15 cellular contexts compared by ENCODE assay signal in the genomic region with DNA sequence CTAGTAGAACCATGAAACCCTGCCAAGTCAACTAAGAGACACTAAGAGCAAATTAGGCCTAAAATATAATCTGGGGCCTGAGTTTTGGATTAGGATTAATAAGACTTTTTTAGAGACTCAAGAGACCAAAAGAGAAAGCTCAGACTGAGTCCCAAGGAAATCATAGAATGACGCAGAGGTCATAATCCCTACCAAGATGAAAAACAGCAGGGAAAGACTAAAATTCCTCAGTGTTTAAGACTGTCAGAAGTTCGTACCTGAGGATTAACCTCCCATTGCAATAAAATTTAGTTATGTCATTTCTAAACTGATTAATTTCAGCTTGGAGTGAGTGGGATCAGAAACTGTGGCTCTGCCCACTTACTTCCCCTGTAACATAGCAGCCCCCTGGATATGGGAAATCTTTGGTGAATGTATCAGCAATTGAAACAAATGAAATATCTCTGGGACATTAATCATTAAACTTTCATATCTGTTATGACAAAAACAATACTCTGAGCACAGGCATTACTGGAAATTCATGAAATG.
A peak's percentile ranks its signal among the peaks of the same experiment; 100 is the strongest.
DNase-seq lines count a peak whose midpoint lies in the region; ATAC-seq and TF ChIP-seq lines count a peak whose summit lies in the region.
"Had no signal": no experiment of that assay in that cellular context is flagged by ENCODE, and none has a peak within 500 bp of the region (broad histone marks: within the 10 kb centered on the region; RNA-seq: fewer than 3 reads in every experiment).

No MANE protein-coding gene starts in this region.

- H3K4me2 ChIP-seq in SK-N-SH, result peak overlapping the region; percentile 58

- peak overlapping the region; percentile 42; the same call in 1 of the 2 replicates for H3K9ac ChIP-seq in SK-N-SH

- TF ChIP-seq RAD21 in SK-N-SH (IDR thresholded peaks at IDR 0.05; ENCODE audit: low read length), result no peak

- no peaks in the 10 kb centered on the region for H3K36me3 ChIP-seq in heart left ventricle
- no peaks in the 10 kb centered on the region for H3K36me3 ChIP-seq in right atrium auricular region
- no peaks in the 10 kb centered on the region for H3K36me3 ChIP-seq in SK-N-SH (replicated peaks in 1 of 2; ENCODE audit: control insufficient read depth in 1 of 2, insufficient read depth in 2 of 2, low read length in 1 of 2)
- no peaks in the 10 kb centered on the region for H3K36me3 ChIP-seq in tibial artery
- H3K36me3 ChIP-seq: upper lobe of right lung had no signal

- intact Hi-C loops in heart left ventricle (cut with DNase I) (no loop called here), tibial artery (cut with DNase I; ENCODE audit: low total_unique reads) (no loop called here)

- H3K9me3 ChIP-seq in heart left ventricle (no peaks in the 10 kb centered on the region), right atrium auricular region (no peaks in the 10 kb centered on the region), SK-N-SH (no peaks in the 10 kb centered on the region), tibial artery (peaks cover 0 to 3% (median 0%) of the 10 kb centered on the region in 3 donors)
- H3K9me3 ChIP-seq: upper lobe of right lung had no signal

- CTCF ChIA-PET in SK-N-SH (lab: Yijun Ruan, JAX), result interaction anchor here (1.0 kb wide), 1 partner anchor 147 kb away, joined by 3 read pairs; no protein-coding TSS in a partner anchor

- TF ChIP-seq POLR2A in heart left ventricle (IDR thresholded peaks at IDR 0.05), result no peak

- peak overlapping the region; percentile 58; the same call in 1 of the 2 replicates for H2AFZ ChIP-seq in SK-N-SH (ENCODE audit: low read depth)

- H3K4me3 ChIP-seq in heart left ventricle, result no peak overlapping the region
- H3K4me3 ChIP-seq in right atrium auricular region, result no peak overlapping the region
- no peak overlapping the region for H3K4me3 ChIP-seq in SK-N-SH (ENCODE audit: low read depth in 2 of 2, low read length in 1 of 2)
- no peak overlapping the region for H3K4me3 ChIP-seq in fibroblast of villous mesenchyme (ENCODE audit: low read depth, low read length)
- H3K4me3 ChIP-seq in tibial artery, result no peak overlapping the region
- H3K4me3 ChIP-seq: upper lobe of right lung had no signal

- H3K27me3 ChIP-seq in heart left ventricle (no peaks in the 10 kb centered on the region), right atrium auricular region (no peaks in the 10 kb centered on the region), SK-N-SH (ENCODE audit: insufficient read depth) (no peaks in the 10 kb centered on the region), tibial artery (no peaks in the 10 kb centered on the region)
- H3K27me3 ChIP-seq: upper lobe of right lung had no signal

- no peaks in the 10 kb centered on the region for H3K79me2 ChIP-seq in SK-N-SH (ENCODE audit: insufficient read depth)

- TF ChIP-seq CTCF in heart left ventricle (IDR thresholded peaks at IDR 0.05) (no peak), right atrium auricular region (IDR thresholded peaks at IDR 0.05) (no peak), SK-N-SH (IDR thresholded peaks at IDR 0.05) (no peak), fibroblast of villous mesenchyme (IDR thresholded peaks at IDR 0.05; ENCODE audit: insufficient read depth, low read depth, low read length) (no peak), tibial artery (IDR thresholded peaks at IDR 0.05) (no peak)

- no peaks in the 10 kb centered on the region for H3K9me2 ChIP-seq in SK-N-SH

- ATAC-seq in heart left ventricle (no peak), HG03159 (IDR thresholded peaks at IDR 0.05; ENCODE audit: unreplicated experiment) (no peak)
- ATAC-seq: upper lobe of right lung had no signal

- DNase-seq in heart left ventricle, result no peak
- DNase-seq in right atrium auricular region (ENCODE audit: low spot score), result no peak
- no peak for DNase-seq in SK-N-SH
- DNase-seq in fibroblast of villous mesenchyme (ENCODE audit: low read depth), result peak; percentile 41
- no peak for DNase-seq in tibial artery
- no peak for DNase-seq in NCI-H510A treated with DMSO at 0.1 percent for 48 hours (lab: John Stamatoyannopoulos, UW)
- DNase-seq in DMS53 treated with DMSO at 0.1 percent for 48 hours (lab: John Stamatoyannopoulos, UW; ENCODE audit: unreplicated experiment), result no peak
- DNase-seq: activated CD4-positive, alpha-beta T cell treated with anti-CD3 and anti-CD28 coated beads, Interleukin-2, amount 50 U/mL, for 1 hour; activated T-cell treated with anti-CD3 and anti-CD28 coated beads, Interleukin-2, amount 50 U/mL, for 1 hour; cortex of kidney; NCI-H2081; NCI-H526; stimulated activated CD4-positive, alpha-beta T cell treated with anti-CD3 and anti-CD28 coated beads, Interleukin-4, amount 100 ng/mL, for 4 hours; upper lobe of right lung had no signal

- H4K20me1 ChIP-seq in SK-N-SH (ENCODE audit: insufficient read depth), result no peaks in the 10 kb centered on the region

- H3K4me1 ChIP-seq in heart left ventricle (peaks cover 0 to 19% (median 8%) of the 10 kb centered on the region in 12 donors), right atrium auricular region (peaks cover 0 to 9% of the 10 kb centered on the region in 2 donors), SK-N-SH (ENCODE audit: control insufficient read depth in 1 of 2, insufficient read depth in 2 of 2, low read depth in 1 of 2, low read length in 1 of 2) (peaks cover 0 to 13% of the 10 kb centered on the region in 2 experiments; a peak in 3 of 4 replicates), tibial artery (peaks cover 0 to 21% (median 3%) of the 10 kb centered on the region in 4 donors)
- H3K4me1 ChIP-seq: upper lobe of right lung had no signal

- no peak for TF ChIP-seq EP300 in SK-N-SH (IDR thresholded peaks at IDR 0.05; ENCODE audit: borderline replicate concordance in 1 of 2, low read depth in 1 of 2, low read length in 1 of 2)

- peaks cover 16% of the 10 kb centered on the region for H3F3A ChIP-seq in SK-N-SH (replicated peaks; ENCODE audit: insufficient read depth)

- WGBS in heart left ventricle, 4 donors, result 61 to 71% (median 66%) methylated on average over 2 of the region's 2 CpGs
- 65% methylated on average over 2 of the region's 2 CpGs for WGBS in SK-N-SH (ENCODE audit: low lambda C conversion rate)

- POLR2A ChIA-PET in SK-N-SH (lab: Yijun Ruan, JAX), result no interaction called here

- H3K27ac ChIP-seq in heart left ventricle (peak overlapping the region in 10 of 12 donors; percentile 18 to 68 (median 41)), right atrium auricular region (peak overlapping the region in 1 of 2 donors; percentile 32), SK-N-SH (ENCODE audit: low read depth in 2 of 2, low read length in 1 of 2) (peak overlapping the region; percentile 64 to 90), tibial artery (peak overlapping the region; percentile 21 to 40)
- H3K27ac ChIP-seq: upper lobe of right lung had no signal

TF ChIP-seq in SK-N-SH, 30 proteins besides CTCF, POLR2A, EP300 and RAD21 (continues in another document):
- no peak for TF ChIP-seq ELF1 (IDR thresholded peaks at IDR 0.05)
- no peak for TF ChIP-seq RXRA (IDR thresholded peaks at IDR 0.05; ENCODE audit: borderline replicate concordance, low read depth)
- TF ChIP-seq NFIC (IDR thresholded peaks at IDR 0.05; ENCODE audit: borderline replicate concordance), result no peak
- TF ChIP-seq SMC3 (IDR thresholded peaks at IDR 0.05; ENCODE audit: low read depth, low read length), result no peak
- TF ChIP-seq MEF2A (IDR thresholded peaks at IDR 0.05; ENCODE audit: borderline replicate concordance, low read depth), result no peak
- TF ChIP-seq YY1 (IDR thresholded peaks at IDR 0.05; ENCODE audit: low read depth), result no peak
- TF ChIP-seq, protein P1, sequence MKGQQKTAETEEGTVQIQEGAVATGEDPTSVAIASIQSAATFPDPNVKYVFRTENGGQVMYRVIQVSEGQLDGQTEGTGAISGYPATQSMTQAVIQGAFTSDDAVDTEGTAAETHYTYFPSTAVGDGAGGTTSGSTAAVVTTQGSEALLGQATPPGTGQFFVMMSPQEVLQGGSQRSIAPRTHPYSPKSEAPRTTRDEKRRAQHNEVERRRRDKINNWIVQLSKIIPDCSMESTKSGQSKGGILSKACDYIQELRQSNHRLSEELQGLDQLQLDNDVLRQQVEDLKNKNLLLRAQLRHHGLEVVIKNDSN (IDR thresholded peaks at IDR 0.05; ENCODE audit: borderline replicate concordance, low read depth), result no peak
- no peak for TF ChIP-seq RCOR1 (IDR thresholded peaks at IDR 0.05; ENCODE audit: low read length)
- TF ChIP-seq SIN3A (IDR thresholded peaks at IDR 0.05; ENCODE audit: borderline replicate concordance, low read depth, low read length), result no peak
- TF ChIP-seq GATA2 (CRISPR knock-in tag; IDR thresholded peaks at IDR 0.05), result no peak
- no peak for TF ChIP-seq POLR2AphosphoS5 (IDR thresholded peaks at IDR 0.05; ENCODE audit: low read depth, low read length)
- TF ChIP-seq, protein P2, sequence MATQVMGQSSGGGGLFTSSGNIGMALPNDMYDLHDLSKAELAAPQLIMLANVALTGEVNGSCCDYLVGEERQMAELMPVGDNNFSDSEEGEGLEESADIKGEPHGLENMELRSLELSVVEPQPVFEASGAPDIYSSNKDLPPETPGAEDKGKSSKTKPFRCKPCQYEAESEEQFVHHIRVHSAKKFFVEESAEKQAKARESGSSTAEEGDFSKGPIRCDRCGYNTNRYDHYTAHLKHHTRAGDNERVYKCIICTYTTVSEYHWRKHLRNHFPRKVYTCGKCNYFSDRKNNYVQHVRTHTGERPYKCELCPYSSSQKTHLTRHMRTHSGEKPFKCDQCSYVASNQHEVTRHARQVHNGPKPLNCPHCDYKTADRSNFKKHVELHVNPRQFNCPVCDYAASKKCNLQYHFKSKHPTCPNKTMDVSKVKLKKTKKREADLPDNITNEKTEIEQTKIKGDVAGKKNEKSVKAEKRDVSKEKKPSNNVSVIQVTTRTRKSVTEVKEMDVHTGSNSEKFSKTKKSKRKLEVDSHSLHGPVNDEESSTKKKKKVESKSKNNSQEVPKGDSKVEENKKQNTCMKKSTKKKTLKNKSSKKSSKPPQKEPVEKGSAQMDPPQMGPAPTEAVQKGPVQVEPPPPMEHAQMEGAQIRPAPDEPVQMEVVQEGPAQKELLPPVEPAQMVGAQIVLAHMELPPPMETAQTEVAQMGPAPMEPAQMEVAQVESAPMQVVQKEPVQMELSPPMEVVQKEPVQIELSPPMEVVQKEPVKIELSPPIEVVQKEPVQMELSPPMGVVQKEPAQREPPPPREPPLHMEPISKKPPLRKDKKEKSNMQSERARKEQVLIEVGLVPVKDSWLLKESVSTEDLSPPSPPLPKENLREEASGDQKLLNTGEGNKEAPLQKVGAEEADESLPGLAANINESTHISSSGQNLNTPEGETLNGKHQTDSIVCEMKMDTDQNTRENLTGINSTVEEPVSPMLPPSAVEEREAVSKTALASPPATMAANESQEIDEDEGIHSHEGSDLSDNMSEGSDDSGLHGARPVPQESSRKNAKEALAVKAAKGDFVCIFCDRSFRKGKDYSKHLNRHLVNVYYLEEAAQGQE (IDR thresholded peaks at IDR 0.05; ENCODE audit: low read depth, low read length), result no peak
- no peak for TF ChIP-seq GABPA (IDR thresholded peaks at IDR 0.05; ENCODE audit: low read depth)
